In the genomic region with DNA sequence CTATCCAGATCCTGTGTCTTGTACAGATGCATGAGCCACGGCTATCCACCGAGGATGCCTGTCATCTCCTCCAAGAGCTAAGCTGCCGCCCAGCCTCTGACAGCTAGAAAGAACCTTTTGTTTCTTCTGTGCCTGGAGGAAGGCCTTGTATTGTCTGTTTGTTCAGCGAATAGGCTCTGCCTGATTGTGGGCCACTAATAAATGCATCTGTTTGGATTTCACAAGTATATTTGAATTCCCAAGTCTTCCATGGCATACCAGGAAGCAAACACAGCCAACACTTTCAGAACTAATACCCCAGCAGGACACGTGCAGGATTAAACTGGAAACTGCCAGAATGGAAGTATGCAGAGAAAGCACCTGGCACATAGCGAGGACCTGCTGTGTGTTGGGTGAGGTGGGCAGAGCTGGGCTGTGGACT, we compare ENCODE assay signal across 21 cellular contexts.
DNase-seq lines count a peak whose midpoint lies in the region; ATAC-seq, FAIRE-seq and TF ChIP-seq lines count a peak whose summit lies in the region.
"Had no signal": no experiment of that assay in that cellular context is flagged by ENCODE, and none has a peak within 500 bp of the region (broad histone marks: within the 10 kb centered on the region; RNA-seq: fewer than 3 reads in every experiment).

No MANE protein-coding gene starts in this region.

- peaks cover 7% of the 10 kb centered on the region for H3F3A ChIP-seq in smooth muscle cell (ENCODE audit: low read depth)

- ATAC-seq in Right ventricle myocardium inferior (no peak), mucosa of descending colon (peak; percentile 36), HG02588 (IDR thresholded peaks at IDR 0.05; ENCODE audit: unreplicated experiment) (no peak)
- no peak for ATAC-seq in CD8-positive, alpha-beta T cell
- ATAC-seq: activated T-cell treated with anti-CD3 and anti-CD28 coated beads, Interleukin-2, amount 50 U/mL, for 72 hours; right lobe of liver; stimulated activated effector memory CD8-positive, alpha-beta T cell treated with anti-CD3 and anti-CD28 coated beads, Interleukin-12 subunit alpha, Interleukin-12 subunit beta, amount 100 ng/mL, for 72 hours had no signal

- H3K79me2 ChIP-seq in H1 (ENCODE audit: control insufficient read depth in 1 of 2, insufficient read depth in 2 of 2, low read length in 2 of 2) (no peaks in the 10 kb centered on the region), smooth muscle cell (ENCODE audit: low read depth) (no peaks in the 10 kb centered on the region)

- H4K5ac ChIP-seq in H1 (ENCODE audit: insufficient read length, low read depth, low read length), result no peak overlapping the region

- CTCF ChIA-PET in H1 (lab: Charles Lee; ENCODE audit: partially characterized antibody), result interaction anchor here (0.8 to 2.8 kb wide), 4 partner anchors 12 to 116 kb away, joined by 3 to 10 read pairs (median 4); no protein-coding TSS in a partner anchor
- CTCF ChIA-PET in CD8-positive, alpha-beta T cell (lab: Charles Lee), result interaction anchor here (1.0 kb wide), 1 partner anchor 24 kb away, joined by 3 read pairs; no protein-coding TSS in a partner anchor

- peaks cover 7% of the 10 kb centered on the region for H3K27me3 Mint-ChIP-seq in CD8-positive, alpha-beta T cell (ENCODE audit: low read depth)
- H3K27me3 Mint-ChIP-seq: activated naive CD4-positive, alpha-beta T cell treated with anti-CD3 and anti-CD28 coated beads, Interleukin-2, amount 50 U/mL, for 24 hours had no signal

- H3K27ac Mint-ChIP-seq in CD8-positive, alpha-beta T cell, result no peak overlapping the region
- H3K27ac Mint-ChIP-seq: activated naive CD4-positive, alpha-beta T cell treated with anti-CD3 and anti-CD28 coated beads, Interleukin-2, amount 50 U/mL, for 24 hours; activated T-cell treated with anti-CD3 and anti-CD28 coated beads, Interleukin-2, amount 50 U/mL, for 72 hours; IgD-negative memory B cell; stimulated activated effector memory CD8-positive, alpha-beta T cell treated with anti-CD3 and anti-CD28 coated beads, Interleukin-12 subunit alpha, Interleukin-12 subunit beta, amount 100 ng/mL, for 72 hours had no signal

- H3K9me3 ChIP-seq in H1 (ENCODE audit: insufficient read depth in 2 of 2, low read depth in 1 of 2, low read length in 1 of 2) (peaks cover 0 to 2% of the 10 kb centered on the region in 2 experiments; a peak in 1 of 4 replicates), mucosa of descending colon (no peaks in the 10 kb centered on the region), transverse colon (no peaks in the 10 kb centered on the region), smooth muscle cell (replicated peaks; ENCODE audit: low read depth) (no peaks in the 10 kb centered on the region)
- no peaks in the 10 kb centered on the region for H3K9me3 ChIP-seq in CD8-positive, alpha-beta T cell (ENCODE audit: low read length)
- H3K9me3 ChIP-seq: ascending aorta, right lobe of liver, thyroid gland had no signal

- in situ Hi-C loops in transverse colon (cut with MboI; ENCODE audit: low pct_ligation_motif_present in 1 of 4, low pct_unique_long_range_greater_than_20kb in 1 of 4, low sequenced_read_pairs in 3 of 4), result no loop called here

- no peak overlapping the region for H2AFZ ChIP-seq in H1 (ENCODE audit: low read length)
- no peak overlapping the region for H2AFZ ChIP-seq in smooth muscle cell (ENCODE audit: low read depth)

- H3K4me1 Mint-ChIP-seq in CD8-positive, alpha-beta T cell (ENCODE audit: low read depth), result no peaks in the 10 kb centered on the region
- H3K4me1 Mint-ChIP-seq: activated naive CD4-positive, alpha-beta T cell treated with anti-CD3 and anti-CD28 coated beads, Interleukin-2, amount 50 U/mL, for 24 hours; stimulated activated effector memory CD8-positive, alpha-beta T cell treated with anti-CD3 and anti-CD28 coated beads, Interleukin-12 subunit alpha, Interleukin-12 subunit beta, amount 100 ng/mL, for 72 hours had no signal

- H3K56ac ChIP-seq in H1 (replicated peaks; ENCODE audit: insufficient read length, low read depth, low read length), result no peak overlapping the region

- H3K9me3 Mint-ChIP-seq in CD8-positive, alpha-beta T cell, result peaks cover 1% of the 10 kb centered on the region
- H3K9me3 Mint-ChIP-seq: activated naive CD4-positive, alpha-beta T cell treated with anti-CD3 and anti-CD28 coated beads, Interleukin-2, amount 50 U/mL, for 24 hours; activated T-cell treated with anti-CD3 and anti-CD28 coated beads, Interleukin-2, amount 50 U/mL, for 72 hours; stimulated activated effector memory CD8-positive, alpha-beta T cell treated with anti-CD3 and anti-CD28 coated beads, Interleukin-12 subunit alpha, Interleukin-12 subunit beta, amount 100 ng/mL, for 72 hours had no signal

- POLR2A ChIA-PET in H1 (lab: Charles Lee; ENCODE audit: partially characterized antibody), result interaction anchor here (0.6 kb wide), 1 partner anchor 13 kb away, joined by 3 read pairs; no protein-coding TSS in a partner anchor
- POLR2A ChIA-PET in CD8-positive, alpha-beta T cell (lab: Charles Lee), result no interaction called here

- no peak overlapping the region for H3K9ac ChIP-seq in H1 (replicated peaks in 1 of 4; ENCODE audit: extremely low read depth in 1 of 4, low read depth in 3 of 4, low read length in 3 of 4)
- H3K9ac ChIP-seq in smooth muscle cell (ENCODE audit: low read depth), result no peak overlapping the region

- H3K4me3 ChIP-seq in H1 (ENCODE audit: extremely low read depth in 1 of 4, insufficient read depth in 2 of 4, low read depth in 3 of 4, low read length in 4 of 4) (no peak overlapping the region), mucosa of descending colon (no peak overlapping the region), transverse colon (no peak overlapping the region), smooth muscle cell (no peak overlapping the region)
- no peak overlapping the region for H3K4me3 ChIP-seq in CD8-positive, alpha-beta T cell (ENCODE audit: low read depth, low read length)
- H3K4me3 ChIP-seq: ascending aorta, right lobe of liver, thyroid gland had no signal

- WGBS in H1 (ENCODE audit: extremely low coverage in 1 of 2, insufficient coverage in 1 of 2, insufficient read length in 1 of 2, insufficient replicate concordance in 2 of 2, low coverage in 1 of 2, low lambda C conversion rate in 2 of 2, missing lambda C conversion rate in 1 of 2), 2 experiments, result 78% methylated on average over 6 of the region's 6 CpGs; no CpG with 5 or more reads in 1 of the 2 experiments
- WGBS in transverse colon (ENCODE audit: low coverage in 1 of 2), 2 donors, result 43% methylated on average over 6 of the region's 6 CpGs; no CpG with 5 or more reads in 1 of the 2 donors
- 46% methylated on average over 6 of the region's 6 CpGs for WGBS in smooth muscle cell (ENCODE audit: low lambda C conversion rate)

- no peak overlapping the region for H2BK120ac ChIP-seq in H1 (replicated peaks; ENCODE audit: low read depth, low read length)

- DNase-seq in Right ventricle myocardium inferior (ENCODE audit: missing footprints), result peak; percentile 13
- no peak for DNase-seq in cardiac septum (ENCODE audit: low spot score)
- no peak for DNase-seq in H1 (ENCODE audit: low read depth in 1 of 2, low spot score in 2 of 2)
- DNase-seq in mucosa of descending colon, result no peak
- no peak for DNase-seq in transverse colon
- DNase-seq in CD8-positive, alpha-beta T cell, result no peak
- DNase-seq in smooth muscle cell (lab: John Stamatoyannopoulos, UW; ENCODE audit: unreplicated experiment), result no peak
- DNase-seq: ACHN; activated CD4-positive, CD25-positive, alpha-beta regulatory T cell treated with anti-CD3 and anti-CD28 coated beads, Interleukin-2, amount 50 U/mL, for 72 hours; activated CD8-positive, alpha-beta memory T cell treated with anti-CD3 and anti-CD28 coated beads for 24 hours; activated T-cell treated with anti-CD3 and anti-CD28 coated beads, Interleukin-2, amount 50 U/mL, for 72 hours; NCI-H1417 treated with DMSO at 0.1 percent for 48 hours; right lobe of liver; RPMI8226; thyroid gland had no signal

- H3K27me3 ChIP-seq in H1 (replicated peaks in 1 of 4; ENCODE audit: control insufficient read depth in 3 of 4, extremely low read depth in 1 of 4, insufficient read depth in 3 of 4, low read length in 3 of 4), result peaks cover 0 to 2% (median 0%) of the 10 kb centered on the region in 4 experiments; a peak in 1 of 7 replicates
- no peaks in the 10 kb centered on the region for H3K27me3 ChIP-seq in transverse colon
- H3K27me3 ChIP-seq in CD8-positive, alpha-beta T cell (ENCODE audit: insufficient read depth, low read length), result no peaks in the 10 kb centered on the region
- no peaks in the 10 kb centered on the region for H3K27me3 ChIP-seq in smooth muscle cell (ENCODE audit: low read depth)
- H3K27me3 ChIP-seq: ascending aorta, right lobe of liver, thyroid gland had no signal

- H2BK12ac ChIP-seq in H1 (ENCODE audit: low read depth, low read length), result no peak overlapping the region

- TF ChIP-seq RAD21 in H1 (IDR thresholded peaks at IDR 0.05 in 1 of 2, conservative IDR thresholded peaks at IDR 0.05 in 1 of 2; ENCODE audit: low read depth in 2 of 2, low read length in 2 of 2), result no peak

- H3K4me2 ChIP-seq in H1 (ENCODE audit: insufficient read depth in 1 of 2, low read depth in 2 of 2, low read length in 2 of 2), result no peak overlapping the region
- H3K4me2 ChIP-seq in smooth muscle cell, result no peak overlapping the region

- FAIRE-seq in H1 (lab: Jason Lieb, UNC), result no peak

- no peak overlapping the region for H3K18ac ChIP-seq in H1 (ENCODE audit: extremely low read depth, low read length)

- H3K4ac ChIP-seq in H1 (replicated peaks; ENCODE audit: insufficient read length, low read depth, low read length), result no peak overlapping the region

- H3K36me3 ChIP-seq in H1 (ENCODE audit: control insufficient read depth in 2 of 4, insufficient read depth in 4 of 4, low read length in 3 of 4), result no peaks in the 10 kb centered on the region
- H3K36me3 ChIP-seq in mucosa of descending colon (ENCODE audit: low read depth), result no peaks in the 10 kb centered on the region
- no peaks in the 10 kb centered on the region for H3K36me3 ChIP-seq in transverse colon
- H3K36me3 ChIP-seq in CD8-positive, alpha-beta T cell (ENCODE audit: insufficient read depth, low read length), result no peaks in the 10 kb centered on the region
- no peaks in the 10 kb centered on the region for H3K36me3 ChIP-seq in smooth muscle cell (ENCODE audit: low read depth)
- H3K36me3 ChIP-seq: ascending aorta, right lobe of liver, thyroid gland had no signal

- TF ChIP-seq POLR2A in H1 (IDR thresholded peaks at IDR 0.05; ENCODE audit: control extremely low read depth in 1 of 2, low read depth in 2 of 2, low read length in 2 of 2) (no peak), transverse colon (IDR thresholded peaks at IDR 0.05) (no peak)

- H4K20me1 ChIP-seq in H1 (replicated peaks in 1 of 2; ENCODE audit: control insufficient read depth in 1 of 2, insufficient read depth in 2 of 2, low read length in 2 of 2), result no peaks in the 10 kb centered on the region
- H4K20me1 ChIP-seq in smooth muscle cell (ENCODE audit: low read depth), result no peaks in the 10 kb centered on the region

- no peak overlapping the region for H2BK15ac ChIP-seq in H1 (ENCODE audit: low read length)

- no peak for TF ChIP-seq EP300 in H1 (IDR thresholded peaks at IDR 0.05; ENCODE audit: borderline replicate concordance in 1 of 2, low read depth in 2 of 2, low read length in 2 of 2)
- no peak for TF ChIP-seq EP300 in transverse colon (IDR thresholded peaks at IDR 0.05; ENCODE audit: low read depth)

- no peak overlapping the region for H3K27ac ChIP-seq in H1 (ENCODE audit: low read depth, low read length)
- peak overlapping the region; percentile 51 to 84 (median 68) for H3K27ac ChIP-seq in transverse colon
- no peak overlapping the region for H3K27ac ChIP-seq in CD8-positive, alpha-beta T cell (ENCODE audit: low read depth, low read length)
- no peak overlapping the region for H3K27ac ChIP-seq in smooth muscle cell (ENCODE audit: low read depth)
- H3K27ac ChIP-seq: ascending aorta, HL-60, right lobe of liver, thyroid gland had no signal

- no peaks in the 10 kb centered on the region for H3K23me2 ChIP-seq in H1 (ENCODE audit: low read depth, low read length)

- intact Hi-C loops in Right ventricle myocardium inferior (cut with DNase I), result no loop called here
- intact Hi-C loops in cardiac septum (cut with DNase I), result no loop called here
- intact Hi-C loops in mucosa of descending colon (cut with DNase I, micrococcal nuclease), result no loop called here
- intact Hi-C loops in transverse colon (cut with DNase I; ENCODE audit: low total_unique reads), result no loop called here
- intact Hi-C loops in CD8-positive, alpha-beta T cell (cut with DNase I, micrococcal nuclease), result no loop called here

- H3K23ac ChIP-seq in H1 (ENCODE audit: insufficient read length), result no peak overlapping the region

- H2AK5ac ChIP-seq in H1 (ENCODE audit: low read depth, low read length), result peak overlapping the region; percentile 53; the same call in 1 of the 2 replicates

- H2BK20ac ChIP-seq in H1 (ENCODE audit: low read length), result no peak overlapping the region

- no peaks in the 10 kb centered on the region for H3K36me3 Mint-ChIP-seq in CD8-positive, alpha-beta T cell
- H3K36me3 Mint-ChIP-seq: activated naive CD4-positive, alpha-beta T cell treated with anti-CD3 and anti-CD28 coated beads, Interleukin-2, amount 50 U/mL, for 24 hours; stimulated activated effector memory CD8-positive, alpha-beta T cell treated with anti-CD3 and anti-CD28 coated beads, Interleukin-12 subunit alpha, Interleukin-12 subunit beta, amount 100 ng/mL, for 72 hours had no signal

- no peak overlapping the region for H4K8ac ChIP-seq in H1 (ENCODE audit: extremely low read depth, insufficient read depth, low read length)

- no peak overlapping the region for H3K14ac ChIP-seq in H1 (ENCODE audit: insufficient read length)

- no peaks in the 10 kb centered on the region for H3K79me1 ChIP-seq in H1 (ENCODE audit: low read depth, low read length)

- peaks cover 0 to 3% (median 0%) of the 10 kb centered on the region in 4 experiments; a peak in 1 of 7 replicates for H3K4me1 ChIP-seq in H1 (replicated peaks in 1 of 4; ENCODE audit: control insufficient read depth in 3 of 4, insufficient read depth in 4 of 4, low read length in 3 of 4)
- peaks cover 2% of the 10 kb centered on the region for H3K4me1 ChIP-seq in mucosa of descending colon (ENCODE audit: low read depth)
- H3K4me1 ChIP-seq in transverse colon, result peaks cover 6 to 27% (median 14%) of the 10 kb centered on the region in 4 donors
- no peaks in the 10 kb centered on the region for H3K4me1 ChIP-seq in CD8-positive, alpha-beta T cell (ENCODE audit: insufficient read depth, low read length)
- peaks cover 7% of the 10 kb centered on the region for H3K4me1 ChIP-seq in smooth muscle cell (ENCODE audit: low read depth)
- H3K4me1 ChIP-seq: ascending aorta, right lobe of liver had no signal

- TF ChIP-seq CTCF in H1 (IDR thresholded peaks at IDR 0.05; ENCODE audit: control extremely low read depth in 1 of 3, insufficient read depth in 1 of 3, low read depth in 1 of 3, low read length in 3 of 3) (no peak), mucosa of descending colon (IDR thresholded peaks at IDR 0.05) (no peak), transverse colon (IDR thresholded peaks at IDR 0.05) (no peak), smooth muscle cell (IDR thresholded peaks at IDR 0.05; ENCODE audit: borderline replicate concordance, insufficient read depth, poor library complexity, severe bottlenecking) (no peak)
- TF ChIP-seq CTCF in CD8-positive, alpha-beta T cell (IDR thresholded peaks at IDR 0.05), result no peak

- H2BK5ac ChIP-seq in H1 (ENCODE audit: low read depth, low read length), result no peak overlapping the region

- H3K4me3 Mint-ChIP-seq in CD8-positive, alpha-beta T cell, result no peak overlapping the region
- H3K4me3 Mint-ChIP-seq: activated naive CD4-positive, alpha-beta T cell treated with anti-CD3 and anti-CD28 coated beads, Interleukin-2, amount 50 U/mL, for 24 hours; activated T-cell treated with anti-CD3 and anti-CD28 coated beads, Interleukin-2, amount 50 U/mL, for 72 hours; IgD-negative memory B cell; stimulated activated effector memory CD8-positive, alpha-beta T cell treated with anti-CD3 and anti-CD28 coated beads, Interleukin-12 subunit alpha, Interleukin-12 subunit beta, amount 100 ng/mL, for 72 hours had no signal

- no peak overlapping the region for H4K91ac ChIP-seq in H1 (replicated peaks; ENCODE audit: insufficient read length, low read length)

Comparison
In these comparisons a context has a peak if more than half of its experiments do, and no peak if none do; other contexts are left out.
1. H3K27ac ChIP-seq: peak in transverse colon (4 of 4); none in H1 (single experiment), CD8-positive, alpha-beta T cell (single experiment) and smooth muscle cell (single experiment).